In the genomic region with DNA sequence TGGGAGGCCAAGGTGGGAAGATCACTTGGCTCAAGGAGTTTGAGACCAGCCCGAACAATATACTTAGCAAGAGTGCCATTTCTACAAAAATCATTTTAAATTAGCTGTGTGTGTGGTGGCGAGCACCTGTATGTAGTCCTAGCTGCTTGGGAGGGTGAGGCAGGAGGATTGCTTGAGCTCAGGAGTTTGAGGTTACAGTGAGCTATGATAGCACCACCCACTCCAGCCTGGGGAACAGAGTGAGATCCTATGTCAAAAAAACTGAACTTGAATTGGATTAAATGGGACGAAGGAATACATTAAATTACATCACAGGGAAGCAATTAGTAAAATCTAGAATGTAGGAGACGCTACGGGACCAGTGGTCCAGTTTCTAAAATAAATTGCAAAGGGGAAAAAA, we compare ENCODE assay signal across 33 cellular contexts.
"Had no signal": no experiment of that assay in that cellular context is flagged by ENCODE, and none has a peak within 500 bp of the region (broad histone marks: within the 10 kb centered on the region; RNA-seq: fewer than 3 reads in every experiment).

No MANE protein-coding gene starts in this region.

- H3K9me3 ChIP-seq: adrenal gland had no signal

- H3K9me3 Mint-ChIP-seq: activated naive CD8-positive, alpha-beta T cell treated with anti-CD3 and anti-CD28 coated beads, Interleukin-2, amount 10 ng/mL, durations not matched to agents 7 days and 5 days; activated T-cell treated with anti-CD3 and anti-CD28 coated beads, Interleukin-2, amount 50 U/mL, for 4 hours; activated T-helper 17 cell treated with anti-CD3 and anti-CD28 coated beads, Interleukin-2, amount 50 U/mL, for 72 hours; brain; T-cell had no signal

- DNase-seq: activated CD4-positive, alpha-beta T cell treated with anti-CD3 and anti-CD28 coated beads for 36 hours; activated CD4-positive, alpha-beta T cell treated with anti-CD3 and anti-CD28 coated beads, Interleukin-2, amount 50 U/mL, for 4 hours; activated CD8-positive, alpha-beta T cell treated with anti-CD3 and anti-CD28 coated beads, Interleukin-2, amount 10 ng/mL, durations not matched to agents 7 days and 5 days; activated effector memory CD4-positive, alpha-beta T cell treated with anti-CD3 and anti-CD28 coated beads, Interleukin-2, amount 50 U/mL, for 16 hours; activated naive CD4-positive, alpha-beta T cell; activated naive CD4-positive, alpha-beta T cell treated with anti-CD3 and anti-CD28 coated beads, Interleukin-2, amount 50 U/mL, for 16 hours; activated naive CD8-positive, alpha-beta T cell treated with anti-CD3 and anti-CD28 coated beads, Interleukin-2, amount 10 ng/mL, durations not matched to agents 7 days and 5 days; activated T-cell treated with anti-CD3 and anti-CD28 coated beads, Interleukin-2, amount 50 U/mL, for 4 hours; adrenal gland; anterior cingulate cortex; cerebellar nuclear complex; MM.1S; MV-4-11; NCI-H1092; NCI-H1436 treated with DMSO at 0.1 percent for 48 hours; NCI-H1694 treated with DMSO at 0.1 percent for 48 hours; NCI-H2029; NCI-H345; NCI-H510A; NCI-H526; NCI-H748 treated with DMSO at 0.1 percent for 48 hours; NK-92 treated with Interleukin-12 subunit alpha and Interleukin-12 subunit beta, amount 100 ng/mL, for 24 hours; PC-3; SIG-M5; T-cell had no signal

- ATAC-seq: activated CD4-positive, alpha-beta T cell treated with anti-CD3 and anti-CD28 coated beads for 36 hours; activated CD4-positive, CD25-positive, alpha-beta regulatory T cell treated with anti-CD3 and anti-CD28 coated beads, Interleukin-2, amount 50 U/mL, for 24 hours; activated CD8-positive, alpha-beta T cell treated with anti-CD3 and anti-CD28 coated beads, Interleukin-2, amount 10 ng/mL, durations not matched to agents 7 days and 5 days; activated T-cell treated with anti-CD3 and anti-CD28 coated beads, Interleukin-2, amount 50 U/mL, for 4 hours; activated T-helper 17 cell treated with anti-CD3 and anti-CD28 coated beads, Interleukin-2, amount 50 U/mL, for 72 hours; PC-3; Right ventricle myocardium inferior; SK-N-SH treated with all-trans-retinoic acid at 6 μM for 48 hours; T-cell; WTC11 had no signal

- H3K27ac ChIP-seq: adrenal gland, KMS-11, RWPE1 had no signal

- H3K4me3 Mint-ChIP-seq: activated CD4-positive, alpha-beta T cell treated with anti-CD3 and anti-CD28 coated beads for 36 hours; activated CD8-positive, alpha-beta T cell treated with anti-CD3 and anti-CD28 coated beads, Interleukin-2, amount 10 ng/mL, durations not matched to agents 7 days and 5 days; activated naive CD8-positive, alpha-beta T cell treated with anti-CD3 and anti-CD28 coated beads, Interleukin-2, amount 10 ng/mL, durations not matched to agents 7 days and 5 days; activated T-cell treated with anti-CD3 and anti-CD28 coated beads, Interleukin-2, amount 50 U/mL, for 4 hours; activated T-helper 17 cell treated with anti-CD3 and anti-CD28 coated beads, Interleukin-2, amount 50 U/mL, for 72 hours; T-cell; WTC11 had no signal

- H3K27me3 ChIP-seq: adrenal gland had no signal

- H3K27me3 Mint-ChIP-seq: activated CD4-positive, alpha-beta T cell treated with anti-CD3 and anti-CD28 coated beads for 36 hours; activated naive CD8-positive, alpha-beta T cell treated with anti-CD3 and anti-CD28 coated beads, Interleukin-2, amount 10 ng/mL, durations not matched to agents 7 days and 5 days; activated T-helper 17 cell treated with anti-CD3 and anti-CD28 coated beads, Interleukin-2, amount 50 U/mL, for 72 hours; brain; T-cell had no signal

- H3K27ac Mint-ChIP-seq: activated CD4-positive, alpha-beta T cell treated with anti-CD3 and anti-CD28 coated beads for 36 hours; activated naive CD8-positive, alpha-beta T cell treated with anti-CD3 and anti-CD28 coated beads, Interleukin-2, amount 10 ng/mL, durations not matched to agents 7 days and 5 days; T-cell; WTC11 had no signal

- H3K4me3 ChIP-seq: adrenal gland had no signal
